ENCODE assay signal across 1 cellular context in genomic region chr11:65540290-65541092, GRCh38.
TF ChIP-seq lines count a peak whose summit lies in the region.

No MANE protein-coding gene starts in this region.

TF ChIP-seq in K562, 482 proteins besides CTCF, POLR2A, EP300 and RAD21 (continued from another document and continues in another):
- TF ChIP-seq ARID4B (CRISPR knock-in tag; IDR thresholded peaks at IDR 0.05) (peak; percentile 95), TBP (optimal IDR thresholded peaks at IDR 0.05; ENCODE audit: low read depth, low read length) (peak; percentile 53), BMI1 (IDR thresholded peaks at IDR 0.05; ENCODE audit: low read length) (no peak), MIER1 (IDR thresholded peaks at IDR 0.05; ENCODE audit: low read depth) (no peak), MCM3 (IDR thresholded peaks at IDR 0.05) (no peak), RBM39 (optimal IDR thresholded peaks at IDR 0.05; ENCODE audit: low read depth, low read length) (no peak), MTF1 (CRISPR knock-in tag; IDR thresholded peaks at IDR 0.05; ENCODE audit: borderline replicate concordance) (no peak), FOXO4 (CRISPR knock-in tag; IDR thresholded peaks at IDR 0.05) (0 out of 2 replicates have a peak, but pooled peaks have one; percentile 24), ZNF778 (CRISPR knock-in tag; IDR thresholded peaks at IDR 0.05) (no peak), PATZ1 (CRISPR knock-in tag; IDR thresholded peaks at IDR 0.05; ENCODE audit: borderline replicate concordance) (no peak), ZNF41 (CRISPR knock-in tag; conservative IDR thresholded peaks at IDR 0.05) (no peak), ZBTB1 (CRISPR knock-in tag; IDR thresholded peaks at IDR 0.05; ENCODE audit: borderline replicate concordance, low read depth) (0 out of 2 replicates have a peak, but pooled peaks have one; percentile 56), KAT2B (IDR thresholded peaks at IDR 0.05; ENCODE audit: low read depth, low read length) (no peak), PRMT5 (CRISPR knock-in tag; IDR thresholded peaks at IDR 0.05) (no peak), KAT7 (CRISPR knock-in tag; IDR thresholded peaks at IDR 0.05; ENCODE audit: borderline replicate concordance) (0 out of 2 replicates have a peak, but pooled peaks have one; percentile 54), TEAD4 (IDR thresholded peaks at IDR 0.05; ENCODE audit: low read length) (peak; percentile 56; the same call in 1 of the 2 replicates), TEAD4 (CRISPR knock-in tag; IDR thresholded peaks at IDR 0.05; ENCODE audit: borderline replicate concordance) (no peak), PTTG1 (tag; IDR thresholded peaks at IDR 0.05; ENCODE audit: low read depth) (no peak), RBM25 (IDR thresholded peaks at IDR 0.05; ENCODE audit: low read depth, low read length, severe bottlenecking) (no peak), RFX1 (IDR thresholded peaks at IDR 0.05) (no peak), SIX5 (IDR thresholded peaks at IDR 0.05; ENCODE audit: borderline replicate concordance in 1 of 2, insufficient read depth in 1 of 2, low read depth in 1 of 2, low read length in 2 of 2) (no peak), ZNF551 (CRISPR knock-in tag; IDR thresholded peaks at IDR 0.05) (no peak), RBM22 (IDR thresholded peaks at IDR 0.05; ENCODE audit: low read depth, low read length, poor library complexity, severe bottlenecking) (no peak), ESRRB (CRISPR knock-in tag; IDR thresholded peaks at IDR 0.05; ENCODE audit: borderline replicate concordance) (no peak), ZNF354B (CRISPR knock-in tag; IDR thresholded peaks at IDR 0.05) (no peak), ZNF263 (CRISPR knock-in tag; IDR thresholded peaks at IDR 0.05; ENCODE audit: borderline replicate concordance) (peak; percentile 32; the same call in 1 of the 2 replicates), RUNX1 (IDR thresholded peaks at IDR 0.05; ENCODE audit: low read depth) (no peak), SMAD3 (CRISPR knock-in tag; conservative IDR thresholded peaks at IDR 0.05) (no peak), DIDO1 (tag; IDR thresholded peaks at IDR 0.05; ENCODE audit: low read depth) (no peak), SMC3 (conservative IDR thresholded peaks at IDR 0.05; ENCODE audit: insufficient read depth, low read depth, low read length) (peak; percentile 83), SPI1 (IDR thresholded peaks at IDR 0.05; ENCODE audit: borderline replicate concordance, low read depth, low read length) (no peak), MEF2D (tag; conservative IDR thresholded peaks at IDR 0.05; ENCODE audit: low read depth) (no peak), DNMT1 (IDR thresholded peaks at IDR 0.05) (no peak), JUNB (CRISPR knock-in tag; conservative IDR thresholded peaks at IDR 0.05) (no peak), CXXC5 (CRISPR knock-in tag; IDR thresholded peaks at IDR 0.05) (peak; percentile 67), NR2F6 (CRISPR knock-in tag; IDR thresholded peaks at IDR 0.05) (no peak), FOXK2 (conservative IDR thresholded peaks at IDR 0.05 in 1 of 2, IDR thresholded peaks at IDR 0.05 in 1 of 2; ENCODE audit: low read depth in 2 of 2) (no peak), ZC3H4 (CRISPR knock-in tag; IDR thresholded peaks at IDR 0.05; ENCODE audit: borderline replicate concordance) (no peak), TAF1 (IDR thresholded peaks at IDR 0.05; ENCODE audit: control insufficient read depth, extremely low read depth, insufficient read depth, low read length, severe bottlenecking) (peak; percentile 36), MYC (IDR thresholded peaks at IDR 0.05; ENCODE audit: low read depth, low read length) (peak; percentile 79), MYC (CRISPR knock-in tag; IDR thresholded peaks at IDR 0.05; ENCODE audit: borderline replicate concordance, low read depth) (peak; percentile 31; the same call in 1 of the 2 replicates), NFE2 (IDR thresholded peaks at IDR 0.05; ENCODE audit: low read depth) (peak; percentile 10; the same call in 1 of the 2 replicates), YY1 (IDR thresholded peaks at IDR 0.05; ENCODE audit: borderline replicate concordance in 1 of 3, control insufficient read depth in 1 of 3, extremely low read depth in 1 of 3, insufficient read depth in 3 of 3, insufficient read length in 1 of 3, insufficient replicate concordance in 2 of 3, low read depth in 1 of 3, low read length in 2 of 3) (peak in 1 of 3 experiments; percentile 24), SRSF7 (optimal IDR thresholded peaks at IDR 0.05; ENCODE audit: low read depth, low read length) (no peak), TCF7L2 (IDR thresholded peaks at IDR 0.05; ENCODE audit: low read depth, low read length) (no peak), NR4A1 (CRISPR knock-in tag; IDR thresholded peaks at IDR 0.05) (no peak), NR4A1 (tag; IDR thresholded peaks at IDR 0.05) (no peak)
- TF ChIP-seq, protein P1, sequence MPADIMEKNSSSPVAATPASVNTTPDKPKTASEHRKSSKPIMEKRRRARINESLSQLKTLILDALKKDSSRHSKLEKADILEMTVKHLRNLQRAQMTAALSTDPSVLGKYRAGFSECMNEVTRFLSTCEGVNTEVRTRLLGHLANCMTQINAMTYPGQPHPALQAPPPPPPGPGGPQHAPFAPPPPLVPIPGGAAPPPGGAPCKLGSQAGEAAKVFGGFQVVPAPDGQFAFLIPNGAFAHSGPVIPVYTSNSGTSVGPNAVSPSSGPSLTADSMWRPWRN (IDR thresholded peaks at IDR 0.05; ENCODE audit: low read depth) = no peak
- TF ChIP-seq, protein P2, sequence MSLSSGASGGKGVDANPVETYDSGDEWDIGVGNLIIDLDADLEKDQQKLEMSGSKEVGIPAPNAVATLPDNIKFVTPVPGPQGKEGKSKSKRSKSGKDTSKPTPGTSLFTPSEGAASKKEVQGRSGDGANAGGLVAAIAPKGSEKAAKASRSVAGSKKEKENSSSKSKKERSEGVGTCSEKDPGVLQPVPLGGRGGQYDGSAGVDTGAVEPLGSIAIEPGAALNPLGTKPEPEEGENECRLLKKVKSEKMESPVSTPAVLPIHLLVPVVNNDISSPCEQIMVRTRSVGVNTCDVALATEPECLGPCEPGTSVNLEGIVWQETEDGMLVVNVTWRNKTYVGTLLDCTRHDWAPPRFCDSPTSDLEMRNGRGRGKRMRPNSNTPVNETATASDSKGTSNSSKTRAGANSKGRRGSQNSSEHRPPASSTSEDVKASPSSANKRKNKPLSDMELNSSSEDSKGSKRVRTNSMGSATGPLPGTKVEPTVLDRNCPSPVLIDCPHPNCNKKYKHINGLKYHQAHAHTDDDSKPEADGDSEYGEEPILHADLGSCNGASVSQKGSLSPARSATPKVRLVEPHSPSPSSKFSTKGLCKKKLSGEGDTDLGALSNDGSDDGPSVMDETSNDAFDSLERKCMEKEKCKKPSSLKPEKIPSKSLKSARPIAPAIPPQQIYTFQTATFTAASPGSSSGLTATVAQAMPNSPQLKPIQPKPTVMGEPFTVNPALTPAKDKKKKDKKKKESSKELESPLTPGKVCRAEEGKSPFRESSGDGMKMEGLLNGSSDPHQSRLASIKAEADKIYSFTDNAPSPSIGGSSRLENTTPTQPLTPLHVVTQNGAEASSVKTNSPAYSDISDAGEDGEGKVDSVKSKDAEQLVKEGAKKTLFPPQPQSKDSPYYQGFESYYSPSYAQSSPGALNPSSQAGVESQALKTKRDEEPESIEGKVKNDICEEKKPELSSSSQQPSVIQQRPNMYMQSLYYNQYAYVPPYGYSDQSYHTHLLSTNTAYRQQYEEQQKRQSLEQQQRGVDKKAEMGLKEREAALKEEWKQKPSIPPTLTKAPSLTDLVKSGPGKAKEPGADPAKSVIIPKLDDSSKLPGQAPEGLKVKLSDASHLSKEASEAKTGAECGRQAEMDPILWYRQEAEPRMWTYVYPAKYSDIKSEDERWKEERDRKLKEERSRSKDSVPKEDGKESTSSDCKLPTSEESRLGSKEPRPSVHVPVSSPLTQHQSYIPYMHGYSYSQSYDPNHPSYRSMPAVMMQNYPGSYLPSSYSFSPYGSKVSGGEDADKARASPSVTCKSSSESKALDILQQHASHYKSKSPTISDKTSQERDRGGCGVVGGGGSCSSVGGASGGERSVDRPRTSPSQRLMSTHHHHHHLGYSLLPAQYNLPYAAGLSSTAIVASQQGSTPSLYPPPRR (CRISPR knock-in tag; IDR thresholded peaks at IDR 0.05; ENCODE audit: borderline replicate concordance) = no peak
- TF ChIP-seq, protein P3, sequence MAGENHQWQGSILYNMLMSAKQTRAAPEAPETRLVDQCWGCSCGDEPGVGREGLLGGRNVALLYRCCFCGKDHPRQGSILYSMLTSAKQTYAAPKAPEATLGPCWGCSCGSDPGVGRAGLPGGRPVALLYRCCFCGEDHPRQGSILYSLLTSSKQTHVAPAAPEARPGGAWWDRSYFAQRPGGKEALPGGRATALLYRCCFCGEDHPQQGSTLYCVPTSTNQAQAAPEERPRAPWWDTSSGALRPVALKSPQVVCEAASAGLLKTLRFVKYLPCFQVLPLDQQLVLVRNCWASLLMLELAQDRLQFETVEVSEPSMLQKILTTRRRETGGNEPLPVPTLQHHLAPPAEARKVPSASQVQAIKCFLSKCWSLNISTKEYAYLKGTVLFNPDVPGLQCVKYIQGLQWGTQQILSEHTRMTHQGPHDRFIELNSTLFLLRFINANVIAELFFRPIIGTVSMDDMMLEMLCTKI (IDR thresholded peaks at IDR 0.05; ENCODE audit: partially characterized antibody) = no peak
- TF ChIP-seq, protein P4, sequence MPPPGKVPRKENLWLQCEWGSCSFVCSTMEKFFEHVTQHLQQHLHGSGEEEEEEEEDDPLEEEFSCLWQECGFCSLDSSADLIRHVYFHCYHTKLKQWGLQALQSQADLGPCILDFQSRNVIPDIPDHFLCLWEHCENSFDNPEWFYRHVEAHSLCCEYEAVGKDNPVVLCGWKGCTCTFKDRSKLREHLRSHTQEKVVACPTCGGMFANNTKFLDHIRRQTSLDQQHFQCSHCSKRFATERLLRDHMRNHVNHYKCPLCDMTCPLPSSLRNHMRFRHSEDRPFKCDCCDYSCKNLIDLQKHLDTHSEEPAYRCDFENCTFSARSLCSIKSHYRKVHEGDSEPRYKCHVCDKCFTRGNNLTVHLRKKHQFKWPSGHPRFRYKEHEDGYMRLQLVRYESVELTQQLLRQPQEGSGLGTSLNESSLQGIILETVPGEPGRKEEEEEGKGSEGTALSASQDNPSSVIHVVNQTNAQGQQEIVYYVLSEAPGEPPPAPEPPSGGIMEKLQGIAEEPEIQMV (tag; conservative IDR thresholded peaks at IDR 0.05; ENCODE audit: low read depth) = no peak
- TF ChIP-seq, protein P5, sequence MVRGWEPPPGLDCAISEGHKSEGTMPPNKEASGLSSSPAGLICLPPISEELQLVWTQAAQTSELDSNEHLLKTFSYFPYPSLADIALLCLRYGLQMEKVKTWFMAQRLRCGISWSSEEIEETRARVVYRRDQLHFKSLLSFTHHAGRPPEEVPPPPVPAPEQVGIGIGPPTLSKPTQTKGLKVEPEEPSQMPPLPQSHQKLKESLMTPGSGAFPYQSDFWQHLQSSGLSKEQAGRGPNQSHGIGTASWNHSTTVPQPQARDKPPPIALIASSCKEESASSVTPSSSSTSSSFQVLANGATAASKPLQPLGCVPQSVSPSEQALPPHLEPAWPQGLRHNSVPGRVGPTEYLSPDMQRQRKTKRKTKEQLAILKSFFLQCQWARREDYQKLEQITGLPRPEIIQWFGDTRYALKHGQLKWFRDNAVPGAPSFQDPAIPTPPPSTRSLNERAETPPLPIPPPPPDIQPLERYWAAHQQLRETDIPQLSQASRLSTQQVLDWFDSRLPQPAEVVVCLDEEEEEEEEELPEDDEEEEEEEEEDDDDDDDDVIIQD (CRISPR knock-in tag; IDR thresholded peaks at IDR 0.05) = no peak
